13 cellular contexts compared by ENCODE assay signal in the genomic region with DNA sequence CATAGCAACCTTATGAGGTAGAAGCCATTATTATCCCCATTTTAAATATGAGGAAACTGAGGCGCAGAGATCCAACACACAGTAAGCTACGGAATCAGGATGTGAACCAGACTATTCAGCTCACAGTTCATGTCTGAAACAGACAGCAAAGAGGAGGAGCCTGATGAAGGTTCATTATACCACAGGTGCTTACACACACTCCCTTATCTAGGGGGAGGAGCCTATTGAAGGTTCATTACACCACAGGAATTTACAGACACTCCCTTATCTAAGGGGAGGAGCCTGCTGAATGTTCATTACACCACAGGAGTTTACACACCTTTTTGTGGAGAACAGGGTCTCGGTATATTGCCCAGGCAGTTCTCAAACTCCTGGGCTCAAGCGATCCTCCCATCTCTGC. TPM values are rescaled to one million over a fixed set of nuclear protein-coding genes. Genes with fewer than 3 reads are reported as not detected.
A peak's percentile ranks its signal among the peaks of the same experiment; 100 is the strongest.
DNase-seq lines count a peak whose midpoint lies in the region; ATAC-seq and TF ChIP-seq lines count a peak whose summit lies in the region.
"Had no signal": no experiment of that assay in that cellular context is flagged by ENCODE, and none has a peak within 500 bp of the region (broad histone marks: within the 10 kb centered on the region; RNA-seq: fewer than 3 reads in every experiment).

No MANE protein-coding gene starts in this region.

- no peaks in the 10 kb centered on the region for H3K79me2 ChIP-seq in Karpas-422 (ENCODE audit: low read length)

- H2AFZ ChIP-seq in Karpas-422 (ENCODE audit: low read length), result no peak overlapping the region

- no peak overlapping the region for H3K9ac ChIP-seq in Karpas-422 (ENCODE audit: low read length)

- TF ChIP-seq CTCF in mucosa of descending colon (IDR thresholded peaks at IDR 0.05), result no peak

- H4K20me1 ChIP-seq in Karpas-422 (ENCODE audit: insufficient read depth, low read depth, low read length), result no peaks in the 10 kb centered on the region

- no peaks in the 10 kb centered on the region for H3K9me2 ChIP-seq in Karpas-422 (replicated peaks; ENCODE audit: insufficient read depth, low read length)

- no peaks in the 10 kb centered on the region for H3K4me1 ChIP-seq in Karpas-422 (ENCODE audit: low read length)
- peaks cover 4% of the 10 kb centered on the region for H3K4me1 ChIP-seq in mucosa of descending colon (ENCODE audit: low read depth)
- H3K4me1 ChIP-seq: A549, gastroesophageal sphincter had no signal

- 0 out of 2 replicates have a peak, but pooled peaks cover 8% of the 10 kb centered on the region for H3K36me3 ChIP-seq in Karpas-422 (ENCODE audit: insufficient read depth, low read length)
- H3K36me3 ChIP-seq in mucosa of descending colon (ENCODE audit: low read depth), result no peaks in the 10 kb centered on the region
- H3K36me3 ChIP-seq: gastroesophageal sphincter had no signal

- intact Hi-C loops in mucosa of descending colon (cut with DNase I, micrococcal nuclease), result no loop called here

- H3K4me3 ChIP-seq in Karpas-422 (ENCODE audit: low read length) (no peak overlapping the region), mucosa of descending colon (no peak overlapping the region)
- H3K4me3 ChIP-seq: A549, gastroesophageal sphincter had no signal

- H3K9me3 ChIP-seq in Karpas-422 (ENCODE audit: low read length) (no peaks in the 10 kb centered on the region), mucosa of descending colon (no peaks in the 10 kb centered on the region)
- H3K9me3 ChIP-seq: gastroesophageal sphincter had no signal

- ATAC-seq in mucosa of descending colon (peak; percentile 94), HG03565 (IDR thresholded peaks at IDR 0.05; ENCODE audit: unreplicated experiment) (no peak), HG03432 (IDR thresholded peaks at IDR 0.05; ENCODE audit: unreplicated experiment) (no peak)
- ATAC-seq: gastroesophageal sphincter had no signal

- H3K4me2 ChIP-seq in Karpas-422 (ENCODE audit: low read depth, low read length, poor library complexity, severe bottlenecking), result no peak overlapping the region
- H3K4me2 ChIP-seq: A549 had no signal

- peak; percentile 36 for DNase-seq in NCI-H2029 (lab: John Stamatoyannopoulos, UW)
- DNase-seq in NCI-H2029 treated with DMSO at 0.1 percent for 48 hours (lab: John Stamatoyannopoulos, UW), result no peak
- DNase-seq in Karpas-422, result peak; percentile 80
- DNase-seq in amniotic epithelial cell (ENCODE audit: low read depth), result peak; percentile 63
- peak in 1 of 3 donors; percentile 44 for DNase-seq in mucosa of descending colon
- DNase-seq in NCI-H524 treated with DMSO at 0.1 percent for 48 hours (lab: John Stamatoyannopoulos, UW), result no peak
- DNase-seq: cerebellar nuclear complex, H9, NCI-H524 had no signal

- no peak overlapping the region for H3K27ac ChIP-seq in Karpas-422 (ENCODE audit: low read length)
- H3K27ac ChIP-seq: A549, gastroesophageal sphincter had no signal

- H3K27me3 ChIP-seq in Karpas-422 (ENCODE audit: low read length), result no peaks in the 10 kb centered on the region
- H3K27me3 ChIP-seq: gastroesophageal sphincter had no signal

RNA-seq across cellular contexts. Expression of gene C16orf95, which starts 21.9 kb away (rescaled TPM):
- 9.7 and 12.0 TPM in 2 replicates for total RNA-seq in Karpas-422 (2014; rRNA removed; shearing (Covaris generic); ENCODE audit: low replicate concordance)
- 1 to 10 TPM; 2.5 to 4.2 (median 3.0) TPM for total RNA-seq in mucosa of descending colon

Comparison
In these comparisons a context has a peak if more than half of its experiments do, and no peak if none do; other contexts are left out.
1. DNase-seq: peak in NCI-H2029 (single experiment), Karpas-422 (single experiment) and amniotic epithelial cell (single experiment); none in NCI-H2029 treated with DMSO at 0.1 percent for 48 hours (single experiment) and NCI-H524 treated with DMSO at 0.1 percent for 48 hours (single experiment).